ENCODE assay signal across 1 cellular context in genomic region chr5:95554331-95554646, GRCh38.
A peak's percentile ranks its signal among the peaks of the same experiment; 100 is the strongest.
TF ChIP-seq lines count a peak whose summit lies in the region.

No MANE protein-coding gene starts in this region.

TF ChIP-seq in HEK293, 187 proteins besides CTCF, POLR2A, EP300 and RAD21 (continued from another document):
- TF ChIP-seq ZNF639 (tag by site-specific recombination; IDR thresholded peaks at IDR 0.05) (no peak), ZNF146 (tag by site-specific recombination; IDR thresholded peaks at IDR 0.05) (no peak), HOXC10 (CRISPR knock-in tag; IDR thresholded peaks at IDR 0.05) (no peak), ZNF366 (tag by site-specific recombination; conservative IDR thresholded peaks at IDR 0.05) (no peak), ZFP37 (tag by site-specific recombination; IDR thresholded peaks at IDR 0.05) (0 out of 2 replicates have a peak, but pooled peaks have one; percentile 14)
